ENCODE assay signal across 8 cellular contexts in the genomic region with DNA sequence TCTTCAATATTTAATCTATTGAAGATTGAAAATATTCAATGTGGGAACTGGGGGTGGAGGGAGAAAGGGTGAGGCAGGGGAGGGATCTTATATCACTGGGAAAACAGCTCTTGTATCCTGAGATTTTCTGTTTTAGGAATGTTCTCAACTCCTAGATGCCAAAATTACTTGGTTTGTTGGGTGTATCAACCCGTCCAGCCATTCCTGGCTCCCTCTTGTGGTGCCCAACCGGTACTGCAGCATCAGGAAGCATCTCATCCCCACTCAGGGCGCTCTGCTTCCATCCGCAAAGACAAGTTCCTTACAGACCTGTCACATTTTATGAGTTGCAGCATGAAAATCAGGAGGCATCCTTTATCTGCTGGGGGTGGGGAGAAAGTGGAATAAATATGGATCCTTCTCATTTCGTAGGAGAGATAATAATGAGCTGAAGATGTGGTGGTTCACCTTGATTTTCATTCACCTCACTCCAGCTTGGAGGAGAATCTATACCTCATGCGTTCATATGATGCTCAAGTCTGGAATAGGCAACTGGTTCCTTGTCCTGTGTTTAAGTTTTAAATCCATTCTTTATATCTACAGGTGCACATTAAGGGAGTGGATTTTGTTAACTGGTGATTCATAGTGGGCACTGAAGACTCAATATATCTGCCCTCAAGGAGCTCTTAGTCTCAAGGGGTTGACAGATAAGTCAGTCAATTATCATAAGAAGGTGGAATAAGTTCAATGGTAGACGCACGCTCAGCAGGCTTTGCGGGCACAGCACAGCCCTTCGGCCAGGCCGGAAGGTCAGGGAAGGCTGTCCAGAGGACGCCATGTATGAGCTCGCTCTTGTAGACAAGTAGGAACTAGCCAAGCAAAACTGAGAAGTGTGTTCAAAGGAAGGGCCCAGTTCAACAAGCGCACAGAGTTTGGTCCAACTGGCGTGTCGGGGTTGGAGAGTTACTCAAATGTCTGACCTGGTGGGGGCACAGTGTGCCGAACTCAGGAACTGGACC.
DNase-seq lines count a peak whose midpoint lies in the region; ATAC-seq, FAIRE-seq and TF ChIP-seq lines count a peak whose summit lies in the region.

No MANE protein-coding gene starts in this region.

- H3K9me3 Mint-ChIP-seq in osteocyte (ENCODE audit: unreplicated experiment) = no peaks in the 10 kb centered on the region

- no peak overlapping the region for H3K27ac Mint-ChIP-seq in osteocyte (ENCODE audit: unreplicated experiment)

- no peak for FAIRE-seq in frontal cortex (lab: Jason Lieb, UNC)

- H3K36me3 Mint-ChIP-seq in osteocyte (ENCODE audit: unreplicated experiment) = peaks cover 2% of the 10 kb centered on the region

- H3K36me3 ChIP-seq in tibial nerve = peaks cover 0 to 26% (median 0%) of the 10 kb centered on the region in 3 donors

- H3K4me3 Mint-ChIP-seq in osteocyte (ENCODE audit: unreplicated experiment) = no peak overlapping the region

- H3K4me3 ChIP-seq in tibial nerve = no peak overlapping the region

- H3K4me1 ChIP-seq in tibial nerve = peaks cover 0 to 9% (median 0%) of the 10 kb centered on the region in 4 donors

- TF ChIP-seq POLR2A in tibial nerve (IDR thresholded peaks at IDR 0.05) = no peak

- H3K27me3 ChIP-seq in tibial nerve = no peaks in the 10 kb centered on the region

- peak; percentile 70 for ATAC-seq in HG03139 (IDR thresholded peaks at IDR 0.05; ENCODE audit: unreplicated experiment)

- 80 to 82% methylated on average over 17 of the region's 17 CpGs for WGBS in tibial nerve, 2 donors

- no peaks in the 10 kb centered on the region for H3K9me3 ChIP-seq in tibial nerve

- peak; percentile 65 for DNase-seq in activated gamma-delta T cell treated with Interleukin-2 at 50 U/mL for 16 hours
- DNase-seq in activated gamma-delta T cell (lab: John Stamatoyannopoulos, UW) = no peak
- peak; percentile 52 for DNase-seq in RKO (ENCODE audit: low spot score)
- DNase-seq in activated T-helper 9 cell treated with anti-CD3 and anti-CD28 coated beads, Interleukin-2, amount 50 U/mL, for 16 hours (ENCODE audit: low read depth) = peak; percentile 51
- DNase-seq in frontal cortex (ENCODE audit: low spot score in 2 of 2) = peak; percentile 40 to 74
- DNase-seq in osteocyte (ENCODE audit: extremely low spot score, unreplicated experiment) = no peak
- DNase-seq in tibial nerve (ENCODE audit: low spot score in 2 of 2) = peak; percentile 56 to 71

- no peak for TF ChIP-seq EP300 in tibial nerve (IDR thresholded peaks at IDR 0.05)

- H3K27ac ChIP-seq in tibial nerve = peak overlapping the region in 1 of 4 donors; percentile 18

- peaks cover 10% of the 10 kb centered on the region for H3K4me1 Mint-ChIP-seq in osteocyte (ENCODE audit: unreplicated experiment)

- peak; percentile 88 for TF ChIP-seq CTCF in osteocyte (IDR thresholded peaks at IDR 0.05)
- TF ChIP-seq CTCF in tibial nerve (IDR thresholded peaks at IDR 0.05) = peak; percentile 89 to 96 (median 93)

- peaks cover 4% of the 10 kb centered on the region for H3K27me3 Mint-ChIP-seq in osteocyte (ENCODE audit: unreplicated experiment)

Comparison
In these comparisons a context has a peak if more than half of its experiments do, and no peak if none do; other contexts are left out.
1. DNase-seq: peak in activated gamma-delta T cell treated with Interleukin-2 at 50 U/mL for 16 hours (single experiment), RKO (single experiment), activated T-helper 9 cell treated with anti-CD3 and anti-CD28 coated beads, Interleukin-2, amount 50 U/mL, for 16 hours (single experiment), frontal cortex (2 of 2) and tibial nerve (2 of 2); none in activated gamma-delta T cell (single experiment) and osteocyte (single experiment).